In genomic region chr2:68734688-68735525, GRCh38 we compare ENCODE assay signal across 9 cellular contexts. TPM values are rescaled to one million over a fixed set of nuclear protein-coding genes. Genes with fewer than 3 reads are reported as not detected.
DNase-seq lines count a peak whose midpoint lies in the region; ATAC-seq, FAIRE-seq and TF ChIP-seq lines count a peak whose summit lies in the region.
"Had no signal": no experiment of that assay in that cellular context is flagged by ENCODE, and none has a peak within 500 bp of the region (broad histone marks: within the 10 kb centered on the region; RNA-seq: fewer than 3 reads in every experiment).

TSS of gene ARHGAP25 (plus strand) at chr2:68734811. CDS start at chr2:68735200, 389 bp downstream.

- CTCF ChIA-PET in GM12878 (lab: Yijun Ruan, JAX): interaction anchor here (1.1 to 2.7 kb wide), 5 partner anchors 15 to 104 kb away, joined by 3 to 10 read pairs (median 4); no protein-coding TSS in a partner anchor

- H3K9me3 ChIP-seq in OCI-LY1 (ENCODE audit: low read length) (no peaks in the 10 kb centered on the region), GM12878 (replicated peaks; ENCODE audit: control insufficient read depth, insufficient read depth, low read length) (no peaks in the 10 kb centered on the region), uterus (no peaks in the 10 kb centered on the region)
- H3K9me3 ChIP-seq: body of pancreas had no signal

- H3K36me3 ChIP-seq in OCI-LY1 (ENCODE audit: insufficient read depth, low read length): peaks cover 5% of the 10 kb centered on the region; the same call in 1 of the 2 replicates
- no peaks in the 10 kb centered on the region for H3K36me3 ChIP-seq in GM12878 (ENCODE audit: control insufficient read depth in 2 of 2, insufficient read depth in 2 of 2, low read length in 1 of 2)
- no peaks in the 10 kb centered on the region for H3K36me3 ChIP-seq in uterus
- no peaks in the 10 kb centered on the region for H3K36me3 ChIP-seq in GM23338 (ENCODE audit: insufficient read depth)

- POLR2A ChIA-PET in GM12878 (lab: Charles Lee): interaction anchor here (0.6 to 1.0 kb wide), 2 partner anchors 43 to 268 kb away, joined by 3 read pairs; no protein-coding TSS in a partner anchor

- no peak within 1 kb of the TSS for H3K27ac Mint-ChIP-seq in GM23338

- no peaks in the 10 kb centered on the region for H3K36me3 Mint-ChIP-seq in GM23338 (ENCODE audit: low read depth)

- H3K9me2 ChIP-seq in OCI-LY1 (ENCODE audit: low read depth, low read length) (no peaks in the 10 kb centered on the region), GM23338 (ENCODE audit: insufficient read depth) (peaks cover 9% of the 10 kb centered on the region; the same call in 1 of the 2 replicates)

- TF ChIP-seq RAD21 in GM12878 (IDR thresholded peaks at IDR 0.05; ENCODE audit: insufficient read depth, low read depth, low read length): no peak

- no peak; the same call in 1 of the 2 replicates for TF ChIP-seq POLR2A in GM12878 (IDR thresholded peaks at IDR 0.05; ENCODE audit: low read depth, low read length)
- TF ChIP-seq POLR2A in uterus (IDR thresholded peaks at IDR 0.05): no peak

- DNase-seq in GM12878 (ENCODE audit: low read depth, low spot score): peak; percentile 69
- peak; percentile 89 for DNase-seq in pons (ENCODE audit: low spot score)
- no peak for DNase-seq in uterus
- DNase-seq in GM23338 (ENCODE audit: low spot score): no peak
- DNase-seq in glomerular visceral epithelial cell (ENCODE audit: extremely low spot score): no peak

- 1% methylated on average over 12 of the region's 12 CpGs for WGBS in GM12878 (ENCODE audit: insufficient coverage, insufficient replicate concordance, low lambda C conversion rate, missing lambda C conversion rate)

- RAD21 ChIA-PET in GM12878 (lab: Charles Lee; ENCODE audit: unreplicated experiment): interaction anchor here (0.8 kb wide), 1 partner anchor 26 kb away, joined by 4 read pairs; no protein-coding TSS in a partner anchor

- in situ Hi-C loops in GM12878 (cut with MboI): no loop called here

- H3K4me3 ChIP-seq in GM12875 (ENCODE audit: low read depth, low read length) (peak within 1 kb of the TSS; percentile 32), OCI-LY1 (ENCODE audit: low read depth, low read length, poor library complexity, severe bottlenecking) (peak within 1 kb of the TSS; percentile 87), GM12878 (peak within 1 kb of the TSS; percentile 37), uterus (no peak within 1 kb of the TSS), GM23338 (no peak within 1 kb of the TSS)
- H3K4me3 ChIP-seq: body of pancreas had no signal

- H3K4me1 Mint-ChIP-seq in GM23338: peaks cover 15% of the 10 kb centered on the region

- H3K4me1 ChIP-seq in OCI-LY1 (ENCODE audit: insufficient read depth, low read length, severe bottlenecking) (peaks cover 66% of the 10 kb centered on the region), GM12878 (ENCODE audit: control insufficient read depth, insufficient read depth, low read length) (peaks cover 43% of the 10 kb centered on the region), uterus (no peaks in the 10 kb centered on the region), GM23338 (ENCODE audit: insufficient read depth) (no peaks in the 10 kb centered on the region)
- H3K4me1 ChIP-seq: body of pancreas had no signal

- H3K27me3 Mint-ChIP-seq in GM23338 (ENCODE audit: insufficient read depth, low read depth, poor library complexity): peaks cover 4% of the 10 kb centered on the region

- no peak within 1 kb of the TSS for H3K4me3 Mint-ChIP-seq in GM23338

- no peaks in the 10 kb centered on the region for H3K27me3 ChIP-seq in OCI-LY1 (ENCODE audit: insufficient read depth, low read length)
- H3K27me3 ChIP-seq in GM12878 (replicated peaks in 1 of 2; ENCODE audit: control insufficient read depth in 2 of 2, insufficient read depth in 2 of 2, low read length in 1 of 2): no peaks in the 10 kb centered on the region
- no peaks in the 10 kb centered on the region for H3K27me3 ChIP-seq in uterus
- H3K27me3 ChIP-seq in GM23338 (ENCODE audit: insufficient read depth): no peaks in the 10 kb centered on the region
- H3K27me3 ChIP-seq: body of pancreas had no signal

- H3F3A ChIP-seq in OCI-LY1 (ENCODE audit: insufficient read depth, low read length) (peaks cover 5% of the 10 kb centered on the region; the same call in 1 of the 2 replicates), GM23338 (replicated peaks; ENCODE audit: low read depth) (no peaks in the 10 kb centered on the region)

- H3K9ac ChIP-seq in OCI-LY1 (ENCODE audit: low read length) (peak within 1 kb of the TSS; percentile 96), GM12878 (ENCODE audit: control insufficient read depth, insufficient read depth, low read length) (peak within 1 kb of the TSS; percentile 36)

- H3K79me2 ChIP-seq in OCI-LY1 (ENCODE audit: insufficient read depth, low read length) (peaks cover 34% of the 10 kb centered on the region), GM12878 (ENCODE audit: control insufficient read depth, insufficient read depth, low read length) (peaks cover 1% of the 10 kb centered on the region), GM23338 (replicated peaks; ENCODE audit: insufficient read depth) (no peaks in the 10 kb centered on the region)

- FAIRE-seq in GM12878 (lab: Jason Lieb, UNC): peak; percentile 83

- H2AFZ ChIP-seq in OCI-LY1 (ENCODE audit: low read length) (no peak within 1 kb of the TSS), GM12878 (ENCODE audit: control insufficient read depth, low read depth, low read length) (peak within 1 kb of the TSS; percentile 58), GM23338 (no peak within 1 kb of the TSS)

- TF ChIP-seq CTCF in GM12875 (IDR thresholded peaks at IDR 0.05; ENCODE audit: borderline replicate concordance, insufficient read depth, low read depth, low read length) (no peak), OCI-LY1 (IDR thresholded peaks at IDR 0.05; ENCODE audit: low read length) (no peak), GM12878 (IDR thresholded peaks at IDR 0.05 in 2 of 3, conservative IDR thresholded peaks at IDR 0.05 in 1 of 3; ENCODE audit: control insufficient read depth in 2 of 3, extremely low read depth in 1 of 3, insufficient read depth in 1 of 3, low read depth in 3 of 3, low read length in 3 of 3) (no peak), uterus (IDR thresholded peaks at IDR 0.05) (no peak), GM23338 (conservative IDR thresholded peaks at IDR 0.05; ENCODE audit: low read depth in 2 of 2) (no peak)

- H3K4me2 ChIP-seq in OCI-LY1 (ENCODE audit: low read length): peak within 1 kb of the TSS; percentile 84
- peak within 1 kb of the TSS; percentile 67 for H3K4me2 ChIP-seq in GM12878 (ENCODE audit: control insufficient read depth, insufficient read depth)
- H3K4me2 ChIP-seq in GM23338: no peak within 1 kb of the TSS

- SMC1A ChIA-PET in GM12878 (lab: Charles Lee; ENCODE audit: uncharacterized antibody, unreplicated experiment): interaction anchor here (0.7 to 1.7 kb wide), 5 partner anchors 11 to 142 kb away, joined by 3 to 4 read pairs (median 3); no protein-coding TSS in a partner anchor

- peak; percentile 62 for ATAC-seq in HG02588 (IDR thresholded peaks at IDR 0.05; ENCODE audit: unreplicated experiment)
- peak; percentile 80 for ATAC-seq in GM12878
- ATAC-seq in GM23338: no peak
- ATAC-seq: body of pancreas had no signal

- TF ChIP-seq EP300 in GM12878 (IDR thresholded peaks at IDR 0.05; ENCODE audit: borderline replicate concordance in 1 of 2, control insufficient read depth in 1 of 2, low read depth in 2 of 2, low read length in 2 of 2): no peak; a peak in 1 of 4 replicates

- H3K27ac ChIP-seq in OCI-LY1 (ENCODE audit: low read depth, low read length, poor library complexity, severe bottlenecking) (peak within 1 kb of the TSS; percentile 95), GM12878 (ENCODE audit: control insufficient read depth, insufficient read depth) (peak within 1 kb of the TSS; percentile 47), uterus (peak within 1 kb of the TSS in 1 of 2 donors; percentile 14), GM23338 (ENCODE audit: low read depth) (no peak within 1 kb of the TSS)

- intact Hi-C loops in GM12878 (cut with micrococcal nuclease; ENCODE audit: unreplicated experiment): no loop called here
- intact Hi-C loops in uterus (cut with DNase I; ENCODE audit: low total_unique reads): no loop called here

- BruUV-seq in GM12878 (replicated peaks; lab: Mats Ljungman, UMichigan): TSS peak; percentile 50

- no peaks in the 10 kb centered on the region for H3K9me3 Mint-ChIP-seq in GM23338

- H4K20me1 ChIP-seq in OCI-LY1 (ENCODE audit: insufficient read depth, low read length) (no peaks in the 10 kb centered on the region), GM12878 (ENCODE audit: control insufficient read depth, insufficient read depth) (no peaks in the 10 kb centered on the region), GM23338 (replicated peaks; ENCODE audit: insufficient read depth) (no peaks in the 10 kb centered on the region)

TF ChIP-seq in GM12878, 131 proteins besides CTCF, POLR2A, EP300 and RAD21 (continues in another document):
- peak; percentile 24 for TF ChIP-seq MEF2B (IDR thresholded peaks at IDR 0.05; ENCODE audit: partially characterized antibody, poor library complexity, severe bottlenecking)
- no peak for TF ChIP-seq RAD51 (IDR thresholded peaks at IDR 0.05)

TF ChIP-seq in GM23338, 12 proteins besides CTCF, POLR2A, EP300 and RAD21 (continues in another document):
- no peak for TF ChIP-seq POLR2AphosphoS5 (IDR thresholded peaks at IDR 0.05; ENCODE audit: low read depth)

RNA-seq across cellular contexts. Expression of gene ARHGAP25, which starts in this region (rescaled TPM):
- not detected in 2 replicates for total RNA-seq in GM12878 (2013; cell fraction: nucleolus; rRNA removed)
- total RNA-seq in GM12878 (2014; rRNA removed) (0.51 and 0.93 TPM in 2 replicates), GM12878 (2014; rRNA removed; fragmentation: Illumina TruSeq; extraction: Trizol) (0.89 and 0.97 TPM in 2 replicates), GM12878 (2021) (0.56 and 1.0 TPM in 2 replicates), uterus (10 to 100 TPM in 1 of 4 donors, 1 to 10 TPM in 3; 3.1 to 11.4 (median 6.6) TPM)
- polyA plus RNA-seq in GM12878 (2011; ENCODE audit: low read depth): 3.8 TPM
- polyA plus RNA-seq in GM12878 (2011; rRNA removed) (0.13 and 0.15 TPM in 2 replicates), GM12878 (2014; fragmentation: Illumina TruSeq; extraction: Trizol) (0.65 and 0.96 TPM in 2 replicates), GM12878 (2014; fragmentation: Nextera tagmentation; extraction: Ambion mirVana) (under 1 TPM; 0.40 to 0.42 TPM), GM12878 (2014; rRNA removed) (0.38 and 1.0 TPM in 2 replicates), GM12878 (2016; fragmentation: Nextera tagmentation; extraction: Ambion mirVana) (under 1 TPM; 0.37 to 0.39 TPM), GM23338 (2016; fragmentation: Nextera tagmentation; extraction: Ambion mirVana) (1.9 and 2.0 TPM in 2 replicates)
- 0.07 and 0.10 TPM in 2 replicates for polyA plus RNA-seq in GM12878 (2011; cell fraction: cytosol; rRNA removed)
- 0.13 and 0.20 TPM in 2 replicates for polyA plus RNA-seq in GM12878 (2011; cell fraction: nucleus; rRNA removed)
- polyA plus RNA-seq in GM12878 (2012): 2.9 and 5.5 TPM in 2 replicates
- 0.29 TPM in 1 of 2 replicates, not detected in the other for polyA minus RNA-seq in GM12878 (2011; rRNA and poly(A)+ RNA removed)
- not detected in 2 replicates for polyA minus RNA-seq in GM12878 (2011; cell fraction: cytosol; rRNA and poly(A)+ RNA removed)
- 0.24 TPM in 1 of 2 replicates, not detected in the other for polyA minus RNA-seq in GM12878 (2011; cell fraction: nucleus; rRNA and poly(A)+ RNA removed)
- total RNA-seq in GM23338 (2014; rRNA removed; shearing (Covaris generic)): 1.9 and 2.5 TPM in 2 replicates

Comparison
In these comparisons a context has a peak if more than half of its experiments do, and no peak if none do; other contexts are left out.
1. H3K4me3 ChIP-seq: peak in GM12875 (single experiment), OCI-LY1 (single experiment) and GM12878 (single experiment); none in uterus (0 of 2) and GM23338 (single experiment).
2. DNase-seq: peak in GM12878 (single experiment) and pons (single experiment); none in uterus (0 of 2), GM23338 (single experiment) and glomerular visceral epithelial cell (single experiment).